ENCODE assay signal across 8 cellular contexts in genomic region chr10:100986952-100987684, GRCh38. TPM values are rescaled to one million over a fixed set of nuclear protein-coding genes. Genes with fewer than 3 reads are reported as not detected.
DNase-seq lines count a peak whose midpoint lies in the region; ATAC-seq and TF ChIP-seq lines count a peak whose summit lies in the region.

Gene MRPL43 (minus strand): TSS chr10:100987497. CDS start chr10:100987443, 54 bp downstream.
Gene TWNK (plus strand): TSS chr10:100987543. CDS start chr10:100988211, 668 bp downstream.

- peak within 1 kb of the TSS; percentile 87 for H3K4me3 ChIP-seq in mucosa of descending colon

- intact Hi-C loops in mucosa of descending colon (cut with DNase I, micrococcal nuclease) = no loop called here

- peak; percentile 85 for ATAC-seq in GM19463 (IDR thresholded peaks at IDR 0.05; ENCODE audit: unreplicated experiment)
- ATAC-seq in mucosa of descending colon = peak; percentile 93

- peak within 1 kb of the TSS; percentile 81 for H3K27ac ChIP-seq in epithelial cell of prostate

- H3K4me1 ChIP-seq in mucosa of descending colon (ENCODE audit: low read depth) = peaks cover 23% of the 10 kb centered on the region

- H3K9me3 ChIP-seq in mucosa of descending colon = no peaks in the 10 kb centered on the region

- no peaks in the 10 kb centered on the region for H3K36me3 ChIP-seq in mucosa of descending colon (ENCODE audit: low read depth)

- no peak for TF ChIP-seq CTCF in mucosa of descending colon (IDR thresholded peaks at IDR 0.05)

- DNase-seq in COR-L47 (lab: John Stamatoyannopoulos, UW) = peak; percentile 32
- DNase-seq in HT1080 (ENCODE audit: low read depth) = peak; percentile 75
- DNase-seq in OCI-M1 (lab: John Stamatoyannopoulos, UW) = peak; percentile 92
- peak; percentile 84 for DNase-seq in activated T-cell treated with anti-CD3 and anti-CD28 coated beads for 4 hours
- DNase-seq in epithelial cell of prostate (ENCODE audit: low read depth, low spot score) = no peak
- DNase-seq in mucosa of descending colon = peak; percentile 90 to 93 (median 90)
- DNase-seq in stimulated activated CD8-positive, alpha-beta memory T cell treated with anti-CD3 and anti-CD28 coated beads, Interleukin-2, amount 100 ng/mL, for 48 hours (ENCODE audit: low read depth in 2 of 2) = peak; percentile 74 to 81

RNA-seq across cellular contexts. Expression of gene MRPL43, which starts in this region (rescaled TPM):
- 120 and 146 TPM in 2 replicates for total RNA-seq in HT1080 (2014; rRNA removed; shearing (Covaris generic))
- polyA plus RNA-seq in HT1080 (2015; cell fraction: cytosol; rRNA removed) = 124 and 133 TPM in 2 replicates
- polyA plus RNA-seq in HT1080 (2015; cell fraction: nucleus; rRNA removed) = 73.2 and 82.2 TPM in 2 replicates
- total RNA-seq in mucosa of descending colon = 10 to 100 TPM; 61.3 to 82.3 (median 71.4) TPM

RNA-seq across cellular contexts. Expression of gene TWNK, which starts in this region (rescaled TPM):
- 29.8 and 35.9 TPM in 2 replicates for total RNA-seq in HT1080 (2014; rRNA removed; shearing (Covaris generic))
- polyA plus RNA-seq in HT1080 (2015; cell fraction: cytosol; rRNA removed) = 23.1 and 25.3 TPM in 2 replicates
- 32.6 and 36.7 TPM in 2 replicates for polyA plus RNA-seq in HT1080 (2015; cell fraction: nucleus; rRNA removed)
- total RNA-seq in mucosa of descending colon = 1 to 10 TPM; 6.0 to 7.8 (median 7.0) TPM
